ENCODE assay signal across 12 cellular contexts in the genomic region with DNA sequence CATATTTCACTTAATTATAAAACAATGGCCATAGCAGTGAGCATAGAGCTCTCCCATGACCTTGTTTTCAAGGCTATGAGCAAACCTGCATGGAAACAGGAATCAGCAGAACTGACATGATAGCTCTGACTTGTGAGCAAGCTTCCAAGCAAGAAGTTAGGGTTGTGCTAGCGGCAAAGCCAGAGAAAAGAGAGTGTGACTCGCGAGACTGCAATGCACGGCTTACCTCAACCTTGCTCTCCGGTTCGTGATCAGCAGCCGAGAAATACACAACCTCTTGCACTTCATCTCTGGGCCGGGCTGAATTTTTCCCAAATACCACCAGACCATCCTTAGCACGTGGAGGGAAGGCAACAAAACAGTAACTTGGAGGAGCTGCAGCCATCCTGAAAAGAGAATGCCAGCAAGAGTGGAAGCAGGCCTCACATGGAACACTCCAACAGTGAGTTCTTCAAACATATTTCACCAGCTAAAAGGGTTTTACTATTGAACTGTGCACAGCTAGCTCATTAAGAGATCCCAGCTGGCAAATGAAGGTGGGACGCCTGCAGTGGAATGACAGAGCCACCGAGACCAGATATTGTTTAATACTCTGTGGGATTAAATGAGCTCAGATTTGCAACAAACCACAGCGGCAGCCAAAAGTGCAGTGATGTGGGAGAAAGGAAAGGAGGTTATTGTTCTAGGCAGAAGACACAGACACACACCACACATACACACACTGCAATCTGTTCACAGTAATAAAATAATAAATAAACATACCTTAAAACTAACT. TPM values are rescaled to one million over a fixed set of nuclear protein-coding genes. Genes with fewer than 3 reads are reported as not detected.
DNase-seq lines count a peak whose midpoint lies in the region; ATAC-seq lines count a peak whose summit lies in the region.
"Had no signal": no experiment of that assay in that cellular context is flagged by ENCODE, and none has a peak within 500 bp of the region (broad histone marks: within the 10 kb centered on the region; RNA-seq: fewer than 3 reads in every experiment).

No MANE protein-coding gene starts in this region.

- ATAC-seq in activated T-cell treated with anti-CD3 and anti-CD28 coated beads, Interleukin-2, amount 50 U/mL, for 72 hours (replicated peaks in 1 of 2) = no peak
- ATAC-seq: left colon had no signal

- in situ Hi-C loops in ACHN (cut with HindIII; ENCODE audit: low pct_ligation_motif_present, low pct_unique_long_range_greater_than_20kb, low sequenced_read_pairs) = no loop called here

- no peaks in the 10 kb centered on the region for H3K9me3 Mint-ChIP-seq in activated T-cell treated with anti-CD3 and anti-CD28 coated beads, Interleukin-2, amount 50 U/mL, for 72 hours

- peak overlapping the region; percentile 56 for H3K27ac ChIP-seq in caudate nucleus (ENCODE audit: low read depth, low read length)
- H3K27ac ChIP-seq: testis had no signal

- H3K36me3 Mint-ChIP-seq in activated T-cell treated with anti-CD3 and anti-CD28 coated beads, Interleukin-2, amount 50 U/mL, for 72 hours (ENCODE audit: insufficient read depth in 2 of 2) = no peaks in the 10 kb centered on the region

- no peak overlapping the region for H3K4me3 Mint-ChIP-seq in activated T-cell treated with anti-CD3 and anti-CD28 coated beads, Interleukin-2, amount 50 U/mL, for 72 hours

- H3K4me1 Mint-ChIP-seq in activated T-cell treated with anti-CD3 and anti-CD28 coated beads, Interleukin-2, amount 50 U/mL, for 72 hours (ENCODE audit: low read depth) = peaks cover 6% of the 10 kb centered on the region

- no peak overlapping the region for H3K27ac Mint-ChIP-seq in activated T-cell treated with anti-CD3 and anti-CD28 coated beads, Interleukin-2, amount 50 U/mL, for 72 hours
- H3K27ac Mint-ChIP-seq: progenitor cell of endocrine pancreas had no signal

- DNase-seq in ACHN (peak; percentile 84), M059J (ENCODE audit: low read depth) (peak; percentile 88), caudate nucleus (lab: John Stamatoyannopoulos, UW) (peak in 18 of 61 donors; percentile 17 to 85 (median 39)), medulla oblongata (ENCODE audit: extremely low spot score) (peak; percentile 52), NCI-H2196 (lab: John Stamatoyannopoulos, UW; ENCODE audit: unreplicated experiment) (no peak), HPDE6-E6E7 (ENCODE audit: extremely low spot score) (no peak)
- DNase-seq in stimulated activated CD4-positive, alpha-beta T cell treated with anti-CD3 and anti-CD28 coated beads, Interleukin-4, amount 100 ng/mL, for 24 hours = no peak
- DNase-seq in activated T-cell treated with anti-CD3 and anti-CD28 coated beads, Interleukin-2, amount 50 U/mL, for 72 hours = no peak
- DNase-seq: DMS53, left colon, testis had no signal

- H3K27me3 Mint-ChIP-seq in activated T-cell treated with anti-CD3 and anti-CD28 coated beads, Interleukin-2, amount 50 U/mL, for 72 hours (ENCODE audit: low read depth) = peaks cover 13% of the 10 kb centered on the region
- H3K27me3 Mint-ChIP-seq: progenitor cell of endocrine pancreas had no signal

RNA-seq across cellular contexts. Expression of a gene that starts 20.7 kb away (rescaled TPM):
- 73.6 and 109 TPM in 2 replicates for total RNA-seq in M059J (2014; rRNA removed; shearing (Covaris generic))
- 10 to 100 TPM; 10.3 to 14.0 TPM for total RNA-seq in activated T-cell treated with anti-CD3 and anti-CD28 coated beads, Interleukin-2, amount 50 U/mL, for 72 hours

RNA-seq across cellular contexts. Expression of a gene that starts 57.6 kb away (rescaled TPM):
- 30.1 and 39.8 TPM in 2 replicates for total RNA-seq in M059J (2014; rRNA removed; shearing (Covaris generic))
- total RNA-seq in activated T-cell treated with anti-CD3 and anti-CD28 coated beads, Interleukin-2, amount 50 U/mL, for 72 hours = 10 to 100 TPM; 13.3 to 13.6 TPM

RNA-seq across cellular contexts. Expression of a gene that starts 59.3 kb away (rescaled TPM):
- total RNA-seq in M059J (2014; rRNA removed; shearing (Covaris generic)) = 6.1 and 11.8 TPM in 2 replicates
- 10 to 100 TPM; 12.1 to 12.9 TPM for total RNA-seq in activated T-cell treated with anti-CD3 and anti-CD28 coated beads, Interleukin-2, amount 50 U/mL, for 72 hours

Comparison
In these comparisons a context has a peak if more than half of its experiments do, and no peak if none do; other contexts are left out.
1. DNase-seq: peak in ACHN (single experiment), M059J (single experiment) and medulla oblongata (single experiment); none in stimulated activated CD4-positive, alpha-beta T cell treated with anti-CD3 and anti-CD28 coated beads, Interleukin-4, amount 100 ng/mL, for 24 hours (single experiment), NCI-H2196 (single experiment), activated T-cell treated with anti-CD3 and anti-CD28 coated beads, Interleukin-2, amount 50 U/mL, for 72 hours (0 of 2) and HPDE6-E6E7 (single experiment).